Comparison of ENCODE assay signal across 1 cellular context in the genomic region with DNA sequence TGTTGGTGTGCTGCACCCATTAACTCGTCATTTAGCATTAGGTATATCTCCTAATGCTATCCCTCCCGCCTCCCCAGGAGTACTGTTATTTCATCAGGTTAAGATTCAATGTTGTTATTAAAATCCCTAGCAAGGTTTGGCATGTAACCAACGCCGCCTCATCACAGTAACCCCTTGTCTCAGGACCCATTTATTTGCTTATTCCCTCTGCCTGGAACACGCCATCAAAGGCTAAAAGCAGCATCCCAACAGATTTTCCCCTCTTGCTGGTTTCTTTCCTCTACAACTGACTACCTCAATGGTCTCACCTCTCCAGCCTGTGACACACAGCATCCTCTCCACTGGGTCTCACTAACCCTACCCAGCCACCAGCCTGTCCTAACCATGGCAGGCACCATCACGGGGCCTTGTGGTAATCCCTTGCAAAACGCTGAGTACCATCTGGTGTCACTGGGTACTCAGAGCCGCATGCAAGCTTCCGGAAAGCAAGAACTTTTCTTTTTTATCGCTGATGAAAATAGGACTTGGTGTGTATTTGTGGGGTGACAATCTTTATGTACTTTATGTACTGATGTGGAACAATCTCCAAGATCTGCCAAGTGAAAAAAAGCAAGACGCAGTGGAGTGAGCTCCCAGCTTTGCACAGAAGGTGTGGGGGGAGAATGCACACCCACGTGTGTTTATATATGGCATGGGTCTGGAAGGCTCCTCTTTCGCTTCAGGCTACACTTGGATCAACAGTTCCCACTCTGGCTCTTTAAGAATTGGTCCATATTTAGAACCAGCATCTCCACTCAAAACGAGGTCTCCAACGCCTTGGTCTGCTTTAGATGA.
TF ChIP-seq lines count a peak whose summit lies in the region.

No MANE protein-coding gene starts in this region.

TF ChIP-seq in HCT116, 20 proteins besides CTCF, POLR2A, EP300 and RAD21 (continued from another document):
- TF ChIP-seq, protein P1, sequence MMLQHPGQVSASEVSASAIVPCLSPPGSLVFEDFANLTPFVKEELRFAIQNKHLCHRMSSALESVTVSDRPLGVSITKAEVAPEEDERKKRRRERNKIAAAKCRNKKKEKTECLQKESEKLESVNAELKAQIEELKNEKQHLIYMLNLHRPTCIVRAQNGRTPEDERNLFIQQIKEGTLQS (IDR thresholded peaks at IDR 0.05) = no peak
- TF ChIP-seq EGR1 (IDR thresholded peaks at IDR 0.05; ENCODE audit: low read depth) (no peak), CBX3 (IDR thresholded peaks at IDR 0.05; ENCODE audit: low read depth) (no peak), TCF7L2 (IDR thresholded peaks at IDR 0.05; ENCODE audit: borderline replicate concordance, extremely low read depth, insufficient read depth, insufficient read length) (no peak), ZNF274 (IDR thresholded peaks at IDR 0.05; ENCODE audit: low read depth, low read length) (no peak)
